9 cellular contexts compared by ENCODE assay signal in genomic region chr3:134328147-134328591, GRCh38. TPM values are rescaled to one million over a fixed set of nuclear protein-coding genes. Genes with fewer than 3 reads are reported as not detected.
A peak's percentile ranks its signal among the peaks of the same experiment; 100 is the strongest.
DNase-seq lines count a peak whose midpoint lies in the region; ATAC-seq and TF ChIP-seq lines count a peak whose summit lies in the region.
"Had no signal": no experiment of that assay in that cellular context is flagged by ENCODE, and none has a peak within 500 bp of the region (broad histone marks: within the 10 kb centered on the region; RNA-seq: fewer than 3 reads in every experiment).

No MANE protein-coding gene starts in this region.

- no peaks in the 10 kb centered on the region for H3K79me2 ChIP-seq in neural progenitor cell (ENCODE audit: low read depth)

- no peak overlapping the region for H2AFZ ChIP-seq in neural progenitor cell (replicated peaks)

- H3F3A ChIP-seq in neural progenitor cell (ENCODE audit: low read depth), result peaks cover 3% of the 10 kb centered on the region

- H3K36me3 Mint-ChIP-seq in neural progenitor cell, result no peaks in the 10 kb centered on the region
- no peaks in the 10 kb centered on the region for H3K36me3 Mint-ChIP-seq in activated CD4-positive, alpha-beta T cell treated with anti-CD3 and anti-CD28 coated beads, Interleukin-2, amount 10 ng/mL, durations not matched to agents 7 days and 5 days (ENCODE audit: low read depth)

- H3K36me3 ChIP-seq in esophagus muscularis mucosa, result no peaks in the 10 kb centered on the region
- H3K36me3 ChIP-seq in neural progenitor cell, result no peaks in the 10 kb centered on the region

- WGBS in esophagus muscularis mucosa, result 76% methylated on average over 6 of the region's 6 CpGs

- no peak for TF ChIP-seq POLR2A in esophagus muscularis mucosa (IDR thresholded peaks at IDR 0.05; ENCODE audit: low read depth)

- H3K27me3 Mint-ChIP-seq in neural progenitor cell (ENCODE audit: insufficient read depth, low read depth), result peaks cover 8% of the 10 kb centered on the region
- H3K27me3 Mint-ChIP-seq in activated CD4-positive, alpha-beta T cell treated with anti-CD3 and anti-CD28 coated beads, Interleukin-2, amount 10 ng/mL, durations not matched to agents 7 days and 5 days, result peaks cover 10% of the 10 kb centered on the region

- H3K27ac Mint-ChIP-seq in neural progenitor cell, result no peak overlapping the region
- no peak overlapping the region for H3K27ac Mint-ChIP-seq in activated CD4-positive, alpha-beta T cell treated with anti-CD3 and anti-CD28 coated beads, Interleukin-2, amount 10 ng/mL, durations not matched to agents 7 days and 5 days

- H3K4me1 ChIP-seq in esophagus muscularis mucosa (peaks cover 56 to 79% (median 74%) of the 10 kb centered on the region in 4 donors), neural progenitor cell (peaks cover 45% of the 10 kb centered on the region)

- CTCF ChIA-PET in activated CD4-positive, alpha-beta T cell treated with anti-CD3 and anti-CD28 coated beads, Interleukin-2, amount 10 ng/mL, durations not matched to agents 7 days and 5 days (lab: Charles Lee), result no interaction called here

- DNase-seq in EL (peak; percentile 95), RPMI7951 (ENCODE audit: low read depth) (peak; percentile 94), esophagus muscularis mucosa (ENCODE audit: extremely low spot score) (no peak), renal cortical epithelial cell (ENCODE audit: low read depth) (peak; percentile 93), neural progenitor cell (ENCODE audit: low spot score) (no peak), NCI-H2081 treated with DMSO at 0.1 percent for 48 hours (lab: John Stamatoyannopoulos, UW) (no peak)
- DNase-seq in activated CD4-positive, alpha-beta T cell treated with anti-CD3 and anti-CD28 coated beads, Interleukin-2, amount 10 ng/mL, durations not matched to agents 7 days and 5 days, result no peak
- DNase-seq: cerebellar nuclear complex had no signal

- TF ChIP-seq EP300 in esophagus muscularis mucosa (IDR thresholded peaks at IDR 0.05), result no peak

- H3K27ac ChIP-seq in esophagus muscularis mucosa (replicated peaks in 1 of 4) (peak overlapping the region; percentile 74 to 93 (median 82)), neural progenitor cell (no peak overlapping the region)

- H3K4me1 Mint-ChIP-seq in neural progenitor cell, result peaks cover 43% of the 10 kb centered on the region
- H3K4me1 Mint-ChIP-seq in activated CD4-positive, alpha-beta T cell treated with anti-CD3 and anti-CD28 coated beads, Interleukin-2, amount 10 ng/mL, durations not matched to agents 7 days and 5 days, result no peaks in the 10 kb centered on the region

- no peaks in the 10 kb centered on the region for H3K9me3 ChIP-seq in esophagus muscularis mucosa
- no peaks in the 10 kb centered on the region for H3K9me3 ChIP-seq in neural progenitor cell (ENCODE audit: low read depth)

- no peak for ATAC-seq in HG02852 (IDR thresholded peaks at IDR 0.05; ENCODE audit: unreplicated experiment)

- no peaks in the 10 kb centered on the region for H3K9me3 Mint-ChIP-seq in neural progenitor cell
- no peaks in the 10 kb centered on the region for H3K9me3 Mint-ChIP-seq in activated CD4-positive, alpha-beta T cell treated with anti-CD3 and anti-CD28 coated beads, Interleukin-2, amount 10 ng/mL, durations not matched to agents 7 days and 5 days

- intact Hi-C loops in esophagus muscularis mucosa (cut with DNase I), result no loop called here

- H3K4me2 ChIP-seq in neural progenitor cell, result no peak overlapping the region

- no peak overlapping the region for H3K9ac ChIP-seq in neural progenitor cell

- TF ChIP-seq CTCF in esophagus muscularis mucosa (IDR thresholded peaks at IDR 0.05) (no peak), neural progenitor cell (IDR thresholded peaks at IDR 0.05) (no peak)

- POLR2A ChIA-PET in activated CD4-positive, alpha-beta T cell treated with anti-CD3 and anti-CD28 coated beads, Interleukin-2, amount 10 ng/mL, durations not matched to agents 7 days and 5 days (lab: Charles Lee), result no interaction called here

- H3K4me3 ChIP-seq in esophagus muscularis mucosa (no peak overlapping the region), neural progenitor cell (no peak overlapping the region)

- no peak overlapping the region for H3K4me3 Mint-ChIP-seq in neural progenitor cell
- no peak overlapping the region for H3K4me3 Mint-ChIP-seq in activated CD4-positive, alpha-beta T cell treated with anti-CD3 and anti-CD28 coated beads, Interleukin-2, amount 10 ng/mL, durations not matched to agents 7 days and 5 days

- H4K20me1 ChIP-seq in neural progenitor cell (ENCODE audit: low read depth), result no peaks in the 10 kb centered on the region

- H3K27me3 ChIP-seq in esophagus muscularis mucosa (no peaks in the 10 kb centered on the region), neural progenitor cell (no peaks in the 10 kb centered on the region)

RNA-seq across cellular contexts. Expression of gene AMOTL2, which starts 46.1 kb away (rescaled TPM):
- total RNA-seq in RPMI7951 (2014; rRNA removed; shearing (Covaris generic)), result 13.1 and 15.1 TPM in 2 replicates
- total RNA-seq in esophagus muscularis mucosa (100 to 1,000 TPM; 111 to 313 (median 155) TPM), renal cortical epithelial cell (141 and 180 TPM in 2 replicates), neural progenitor cell (ENCODE audit: low replicate concordance) (62.9 and 121 TPM in 2 replicates)
- total RNA-seq in activated CD4-positive, alpha-beta T cell treated with anti-CD3 and anti-CD28 coated beads, Interleukin-2, amount 10 ng/mL, durations not matched to agents 7 days and 5 days, result not detected

Comparison
In these comparisons a context has a peak if more than half of its experiments do, and no peak if none do; other contexts are left out.
1. DNase-seq: peak in EL (single experiment), RPMI7951 (single experiment) and renal cortical epithelial cell (single experiment); none in esophagus muscularis mucosa (single experiment), neural progenitor cell (single experiment), NCI-H2081 treated with DMSO at 0.1 percent for 48 hours (single experiment) and activated CD4-positive, alpha-beta T cell treated with anti-CD3 and anti-CD28 coated beads, Interleukin-2, amount 10 ng/mL, durations not matched to agents 7 days and 5 days (single experiment).
2. RNA of gene AMOTL2, which starts 46.1 kb away (total RNA-seq): 141 to 180 TPM in renal cortical epithelial cell, 111 to 313 TPM in esophagus muscularis mucosa, 62.9 to 121 TPM in neural progenitor cell and 13.1 to 15.1 TPM in RPMI7951; not detected in activated CD4-positive, alpha-beta T cell treated with anti-CD3 and anti-CD28 coated beads, Interleukin-2, amount 10 ng/mL, durations not matched to agents 7 days and 5 days; every median in the first group is over 10 times any median in the second.